ENCODE assay signal across 21 cellular contexts in the genomic region with DNA sequence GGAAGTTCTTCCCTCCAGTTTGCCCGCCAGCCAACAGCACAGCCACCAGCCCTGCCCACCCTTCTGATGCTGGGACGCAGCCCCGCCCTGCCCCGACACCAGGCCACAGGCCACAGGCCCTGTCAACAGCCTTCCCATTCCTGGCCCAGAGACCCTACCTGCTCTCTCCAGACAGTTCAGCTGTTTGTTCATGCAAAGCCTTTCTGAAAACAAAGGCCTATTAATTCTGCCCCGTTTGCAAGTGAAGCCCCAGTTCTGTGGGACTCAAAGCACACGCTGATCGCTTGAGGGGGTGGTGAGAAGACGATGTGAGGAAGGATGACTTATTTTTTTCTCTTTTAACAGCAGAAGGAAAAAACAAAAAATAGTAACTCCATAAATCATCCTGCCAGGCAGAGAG. TPM values are rescaled to one million over a fixed set of nuclear protein-coding genes. Genes with fewer than 3 reads are reported as not detected.
"Had no signal": no experiment of that assay in that cellular context is flagged by ENCODE, and none has a peak within 500 bp of the region (broad histone marks: within the 10 kb centered on the region; RNA-seq: fewer than 3 reads in every experiment).

No MANE protein-coding gene starts in this region.

- H3K27me3 ChIP-seq: gastrocnemius medialis, left lung, sigmoid colon, spleen, tibial nerve, vagina had no signal

- H3K27ac ChIP-seq: epithelial cell of prostate, gastrocnemius medialis, left lung, sigmoid colon, SK-N-MC, spleen, tibial nerve, vagina had no signal

- ATAC-seq: activated CD4-positive, alpha-beta T cell treated with anti-CD3 and anti-CD28 coated beads for 36 hours; activated T-cell treated with anti-CD3 and anti-CD28 coated beads, Interleukin-2, amount 50 U/mL, for 4 hours; gastrocnemius medialis; left lung; T-cell had no signal

- H3K4me3 Mint-ChIP-seq: activated CD4-positive, alpha-beta memory T cell treated with anti-CD3 and anti-CD28 coated beads, Interleukin-2, amount 10 ng/mL, durations not matched to agents 7 days and 5 days; activated CD4-positive, alpha-beta T cell treated with anti-CD3 and anti-CD28 coated beads for 36 hours; activated naive CD8-positive, alpha-beta T cell; activated T-cell treated with anti-CD3 and anti-CD28 coated beads, Interleukin-2, amount 50 U/mL, for 4 hours; dendritic cell treated with granulocyte-macrophage colony-stimulating factor and Interleukin-4, amounts not matched to agents 40 ng/mL and 50 ng/mL, for 4 days; nephron; T-cell had no signal

- FAIRE-seq: keratinocyte had no signal

- H3K27ac Mint-ChIP-seq: activated CD4-positive, alpha-beta memory T cell treated with anti-CD3 and anti-CD28 coated beads, Interleukin-2, amount 10 ng/mL, durations not matched to agents 7 days and 5 days; activated CD4-positive, alpha-beta T cell treated with anti-CD3 and anti-CD28 coated beads for 36 hours; activated naive CD8-positive, alpha-beta T cell; dendritic cell treated with granulocyte-macrophage colony-stimulating factor and Interleukin-4, amounts not matched to agents 40 ng/mL and 50 ng/mL, for 4 days; nephron; T-cell had no signal

- H3K9me3 ChIP-seq: gastrocnemius medialis, left lung, sigmoid colon, spleen, tibial nerve, vagina had no signal

- H3K4me1 Mint-ChIP-seq: activated CD4-positive, alpha-beta memory T cell treated with anti-CD3 and anti-CD28 coated beads, Interleukin-2, amount 10 ng/mL, durations not matched to agents 7 days and 5 days; activated CD4-positive, alpha-beta T cell treated with anti-CD3 and anti-CD28 coated beads for 36 hours; nephron; T-cell had no signal

- H3K36me3 Mint-ChIP-seq: activated naive CD8-positive, alpha-beta T cell; T-cell had no signal

- H3K4me3 ChIP-seq: gastrocnemius medialis, left lung, sigmoid colon, SK-N-MC, spleen, tibial nerve, vagina had no signal

- DNase-seq: activated CD4-positive, alpha-beta memory T cell treated with anti-CD3 and anti-CD28 coated beads, Interleukin-2, amount 10 ng/mL, durations not matched to agents 7 days and 5 days; activated CD4-positive, alpha-beta T cell treated with anti-CD3 and anti-CD28 coated beads for 36 hours; activated effector memory CD4-positive, alpha-beta T cell treated with Interleukin-2 at 50 U/mL for 16 hours; activated T-cell treated with anti-CD3 and anti-CD28 coated beads, Interleukin-2, amount 50 U/mL, for 4 hours; amniotic stem cell; cerebellar nuclear complex; gastrocnemius medialis; left lung; mammary epithelial cell; sigmoid colon; spleen; T-cell; T-helper 9 cell had no signal

- H3K27me3 Mint-ChIP-seq: activated CD4-positive, alpha-beta memory T cell treated with anti-CD3 and anti-CD28 coated beads, Interleukin-2, amount 10 ng/mL, durations not matched to agents 7 days and 5 days; activated CD4-positive, alpha-beta T cell treated with anti-CD3 and anti-CD28 coated beads for 36 hours; activated naive CD8-positive, alpha-beta T cell; dendritic cell treated with granulocyte-macrophage colony-stimulating factor and Interleukin-4, amounts not matched to agents 40 ng/mL and 50 ng/mL, for 4 days; T-cell had no signal

- H3K4me1 ChIP-seq: gastrocnemius medialis, left lung, sigmoid colon, tibial nerve, vagina had no signal

- H3K36me3 ChIP-seq: gastrocnemius medialis, left lung, sigmoid colon, spleen, tibial nerve, vagina had no signal

- H3K9me3 Mint-ChIP-seq: activated CD4-positive, alpha-beta memory T cell treated with anti-CD3 and anti-CD28 coated beads, Interleukin-2, amount 10 ng/mL, durations not matched to agents 7 days and 5 days; activated T-cell treated with anti-CD3 and anti-CD28 coated beads, Interleukin-2, amount 50 U/mL, for 4 hours; dendritic cell treated with granulocyte-macrophage colony-stimulating factor and Interleukin-4, amounts not matched to agents 40 ng/mL and 50 ng/mL, for 4 days; T-cell had no signal

RNA-seq across cellular contexts. Expression of a gene that starts 55.4 kb away (rescaled TPM):
- total RNA-seq: activated CD4-positive, alpha-beta memory T cell treated with anti-CD3 and anti-CD28 coated beads, Interleukin-2, amount 10 ng/mL, durations not matched to agents 7 days and 5 days had no signal
